Comparison of ENCODE assay signal across 31 cellular contexts in genomic region chr4:24404281-24404680, GRCh38.
"Had no signal": no experiment of that assay in that cellular context is flagged by ENCODE, and none has a peak within 500 bp of the region (broad histone marks: within the 10 kb centered on the region; RNA-seq: fewer than 3 reads in every experiment).

No MANE protein-coding gene starts in this region.

- H3K9me3 ChIP-seq: adrenal gland, body of pancreas, breast epithelium, gastrocnemius medialis had no signal

- H3K4me1 ChIP-seq: adrenal gland, body of pancreas, breast epithelium, foreskin keratinocyte, heart left ventricle had no signal

- H3K36me3 ChIP-seq: adrenal gland, breast epithelium, gastrocnemius medialis, heart left ventricle, WERI-Rb-1 had no signal

- H3K27ac ChIP-seq: adrenal gland, body of pancreas, breast epithelium, coronary artery, foreskin keratinocyte, gastrocnemius medialis, heart left ventricle, WERI-Rb-1 had no signal

- H3K4me3 ChIP-seq: adrenal gland, body of pancreas, breast epithelium, coronary artery, dorsolateral prefrontal cortex, gastrocnemius medialis, heart left ventricle had no signal

- ATAC-seq: activated CD4-positive, CD25-positive, alpha-beta regulatory T cell treated with anti-CD3 and anti-CD28 coated beads, Interleukin-2, amount 50 U/mL, for 24 hours; activated CD8-positive, alpha-beta T cell treated with anti-CD3 and anti-CD28 coated beads for 36 hours; activated naive CD8-positive, alpha-beta T cell treated with anti-CD3 and anti-CD28 coated beads, Interleukin-2, amount 50 U/mL, for 24 hours; activated T-cell treated with anti-CD3 and anti-CD28 coated beads, Interleukin-2, amount 50 U/mL, for 4 hours; activated T-helper 17 cell treated with anti-CD3 and anti-CD28 coated beads, Interleukin-2, amount 50 U/mL, for 72 hours; body of pancreas; esophagus mucosa; foreskin keratinocyte; gastrocnemius medialis; heart left ventricle; T-cell had no signal

- H3K27me3 ChIP-seq: adrenal gland, body of pancreas, breast epithelium, dorsolateral prefrontal cortex, foreskin keratinocyte, gastrocnemius medialis, heart left ventricle had no signal

- DNase-seq: activated B cell treated with CpG ODN at 0.5 μM for 24 hours; activated CD4-positive, alpha-beta T cell treated with anti-CD3 and anti-CD28 coated beads for 48 hours; activated CD4-positive, alpha-beta T cell treated with anti-CD3 and anti-CD28 coated beads, Interleukin-2, amount 50 U/mL, for 1 hour; activated CD4-positive, alpha-beta T cell treated with anti-CD3 and anti-CD28 coated beads, Interleukin-2, amount 50 U/mL, for 48 hours; activated CD8-positive, alpha-beta memory T cell treated with anti-CD3 and anti-CD28 coated beads for 24 hours; activated CD8-positive, alpha-beta T cell treated with anti-CD3 and anti-CD28 coated beads for 36 hours; activated effector memory CD4-positive, alpha-beta T cell treated with Interleukin-2 at 50 U/mL for 16 hours; activated naive CD4-positive, alpha-beta T cell treated with anti-CD3 and anti-CD28 coated beads for 36 hours; activated naive CD8-positive, alpha-beta T cell treated with anti-CD3 and anti-CD28 coated beads for 36 hours; activated naive CD8-positive, alpha-beta T cell treated with anti-CD3 and anti-CD28 coated beads, Interleukin-2, amount 50 U/mL, for 24 hours; activated T-cell treated with anti-CD3 and anti-CD28 coated beads, Interleukin-2, amount 50 U/mL, for 4 hours; adrenal gland; amygdala; aorta; body of pancreas; dorsolateral prefrontal cortex; effector memory CD4-positive, alpha-beta T cell; endodermal cell; foreskin keratinocyte; gastrocnemius medialis; glutamatergic neuron; heart left ventricle; SW 1271; T-cell; T1000; WERI-Rb-1 had no signal
